ENCODE assay signal across 1 cellular context in genomic region chr13:95676775-95677563, GRCh38.
TF ChIP-seq lines count a peak whose summit lies in the region.

Gene DNAJC3 (plus strand): TSS chr13:95677139. CDS start chr13:95677256, 117 bp downstream.

TF ChIP-seq in HEK293, 187 proteins besides CTCF, POLR2A, EP300 and RAD21 (continued from another document):
- TF ChIP-seq ZBTB11 (tag by site-specific recombination; conservative IDR thresholded peaks at IDR 0.05; ENCODE audit: low read depth): peak; percentile 40; the same call in 1 of the 2 replicates
- TF ChIP-seq ZNF558 (tag by site-specific recombination; IDR thresholded peaks at IDR 0.05): no peak
- peak; percentile 1; the same call in 1 of the 2 replicates for TF ChIP-seq ZNF629 (tag by site-specific recombination; IDR thresholded peaks at IDR 0.05)
- peak; percentile 90 for TF ChIP-seq ZNF10 (tag by site-specific recombination; IDR thresholded peaks at IDR 0.05)
- no peak for TF ChIP-seq MEIS1 (CRISPR knock-in tag; IDR thresholded peaks at IDR 0.05; ENCODE audit: borderline replicate concordance)
- TF ChIP-seq ZNF596 (tag by site-specific recombination; IDR thresholded peaks at IDR 0.05): peak; percentile 66; the same call in 1 of the 2 replicates
- peak; percentile 96 for TF ChIP-seq ZBTB26 (tag by site-specific recombination; optimal IDR thresholded peaks at IDR 0.05)
- peak; percentile 59; the same call in 1 of the 2 replicates for TF ChIP-seq KLF8 (tag by site-specific recombination; IDR thresholded peaks at IDR 0.05)
- TF ChIP-seq GLIS1 (tag by site-specific recombination; IDR thresholded peaks at IDR 0.05): peak; percentile 49; the same call in 1 of the 2 replicates
- TF ChIP-seq ZSCAN16 (tag by site-specific recombination; IDR thresholded peaks at IDR 0.05): no peak
- TF ChIP-seq SCRT2 (tag by site-specific recombination; IDR thresholded peaks at IDR 0.05): peak; percentile 17; the same call in 1 of the 2 replicates
- no peak for TF ChIP-seq AEBP2 (tag by site-specific recombination; IDR thresholded peaks at IDR 0.05; ENCODE audit: borderline replicate concordance)
- TF ChIP-seq ZNF121 (tag by site-specific recombination; IDR thresholded peaks at IDR 0.05): peak; percentile 74
- peak; percentile 95 for TF ChIP-seq ZSCAN30 (tag by site-specific recombination; IDR thresholded peaks at IDR 0.05)
- 0 out of 2 replicates have a peak, but pooled peaks have one; percentile 27 for TF ChIP-seq ZBTB1 (tag by site-specific recombination; IDR thresholded peaks at IDR 0.05)
- no peak for TF ChIP-seq HOXA7 (CRISPR knock-in tag; IDR thresholded peaks at IDR 0.05; ENCODE audit: borderline replicate concordance)
- no peak for TF ChIP-seq ZNF133 (tag by site-specific recombination; IDR thresholded peaks at IDR 0.05)
- no peak for TF ChIP-seq OSR2 (tag by site-specific recombination; IDR thresholded peaks at IDR 0.05)
- no peak; the same call in 1 of the 2 replicates for TF ChIP-seq ZIC2 (tag by site-specific recombination; IDR thresholded peaks at IDR 0.05)
- TF ChIP-seq GLIS2 (tag by site-specific recombination; IDR thresholded peaks at IDR 0.05): peak; percentile 96
- TF ChIP-seq HOXC10 (CRISPR knock-in tag; IDR thresholded peaks at IDR 0.05): no peak
- peak; percentile 62; the same call in 1 of the 2 replicates for TF ChIP-seq ZBTB7A (tag by site-specific recombination; IDR thresholded peaks at IDR 0.05; ENCODE audit: low read depth)
- 0 out of 2 replicates have a peak, but pooled peaks have one; percentile 5 for TF ChIP-seq ZNF423 (tag by site-specific recombination; IDR thresholded peaks at IDR 0.05)
- TF ChIP-seq ZFHX2 (tag by site-specific recombination; conservative IDR thresholded peaks at IDR 0.05): peak; percentile 20; the same call in 1 of the 2 replicates
- peak; percentile 14; the same call in 1 of the 2 replicates for TF ChIP-seq ZNF146 (tag by site-specific recombination; IDR thresholded peaks at IDR 0.05)
- no peak; the same call in 1 of the 2 replicates for TF ChIP-seq ZNF394 (tag by site-specific recombination; IDR thresholded peaks at IDR 0.05; ENCODE audit: borderline replicate concordance)
- TF ChIP-seq PRDM1 (tag by site-specific recombination; IDR thresholded peaks at IDR 0.05): no peak
- peak; percentile 85 for TF ChIP-seq ZNF391 (tag by site-specific recombination; IDR thresholded peaks at IDR 0.05; ENCODE audit: borderline replicate concordance, low read depth)
- TF ChIP-seq GLI4 (tag by site-specific recombination; IDR thresholded peaks at IDR 0.05): peak; percentile 64; the same call in 1 of the 2 replicates
- TF ChIP-seq ZBTB6 (tag by site-specific recombination; IDR thresholded peaks at IDR 0.05): peak; percentile 95
- TF ChIP-seq IKZF3 (tag by site-specific recombination; IDR thresholded peaks at IDR 0.05): peak; percentile 54; the same call in 1 of the 2 replicates
- peak; percentile 73; the same call in 1 of the 2 replicates for TF ChIP-seq ZBTB20 (tag by site-specific recombination; IDR thresholded peaks at IDR 0.05)
- no peak for TF ChIP-seq ZNF830 (tag by site-specific recombination; IDR thresholded peaks at IDR 0.05; ENCODE audit: low read depth)
- TF ChIP-seq ZNF449 (tag by site-specific recombination; IDR thresholded peaks at IDR 0.05): peak; percentile 86
- peak; percentile 1; the same call in 1 of the 2 replicates for TF ChIP-seq ZNF341 (tag by site-specific recombination; IDR thresholded peaks at IDR 0.05; ENCODE audit: low read depth)
- no peak for TF ChIP-seq ZNF132 (tag by site-specific recombination; IDR thresholded peaks at IDR 0.05; ENCODE audit: borderline replicate concordance)
- TF ChIP-seq ZNF843 (tag by site-specific recombination; IDR thresholded peaks at IDR 0.05): peak; percentile 29; the same call in 1 of the 2 replicates
- TF ChIP-seq PRDM10 (tag by site-specific recombination; IDR thresholded peaks at IDR 0.05): no peak
- no peak for TF ChIP-seq ZNF221 (tag by site-specific recombination; IDR thresholded peaks at IDR 0.05; ENCODE audit: borderline replicate concordance)
- TF ChIP-seq ZFP69B (tag by site-specific recombination; IDR thresholded peaks at IDR 0.05): peak; percentile 87
- TF ChIP-seq PRDM4 (tag by site-specific recombination; IDR thresholded peaks at IDR 0.05): no peak; the same call in 1 of the 2 replicates
- peak; percentile 35; the same call in 1 of the 2 replicates for TF ChIP-seq ZFP37 (tag by site-specific recombination; IDR thresholded peaks at IDR 0.05)
- TF ChIP-seq ZNF677 (tag by site-specific recombination; IDR thresholded peaks at IDR 0.05): no peak
- no peak for TF ChIP-seq ZNF530 (tag by site-specific recombination; IDR thresholded peaks at IDR 0.05; ENCODE audit: low read depth)
- no peak for TF ChIP-seq HOXD13 (CRISPR knock-in tag; IDR thresholded peaks at IDR 0.05; ENCODE audit: borderline replicate concordance)
- peak; percentile 70; the same call in 1 of the 2 replicates for TF ChIP-seq KLF16 (tag by site-specific recombination; IDR thresholded peaks at IDR 0.05)
- no peak for TF ChIP-seq ZNF48 (tag by site-specific recombination; IDR thresholded peaks at IDR 0.05)
